23 cellular contexts compared by ENCODE assay signal in the genomic region with DNA sequence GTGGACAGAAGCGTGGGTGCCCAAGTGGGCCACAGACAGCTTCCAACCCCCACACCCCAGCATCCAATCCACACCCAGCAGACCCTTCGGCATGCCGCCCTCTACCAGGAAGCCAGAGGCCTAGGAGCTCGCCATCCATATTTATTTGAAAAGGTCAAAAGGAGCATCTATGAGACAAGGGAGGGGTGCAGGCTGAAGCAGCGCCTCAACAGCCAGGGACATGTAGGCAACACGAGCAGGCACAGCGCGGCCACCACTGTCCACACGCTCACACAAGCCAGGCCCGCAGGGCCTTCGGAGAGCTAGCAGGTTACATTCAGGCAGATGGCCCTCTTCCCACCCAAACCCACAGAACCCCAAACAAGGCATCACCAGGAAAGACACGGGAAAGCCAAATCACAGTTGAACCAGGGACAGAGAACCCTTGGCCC. TPM values are rescaled to one million over a fixed set of nuclear protein-coding genes. Genes with fewer than 3 reads are reported as not detected.
DNase-seq lines count a peak whose midpoint lies in the region; ATAC-seq, FAIRE-seq and TF ChIP-seq lines count a peak whose summit lies in the region.
"Had no signal": no experiment of that assay in that cellular context is flagged by ENCODE, and none has a peak within 500 bp of the region (broad histone marks: within the 10 kb centered on the region; RNA-seq: fewer than 3 reads in every experiment).

No MANE protein-coding gene starts in this region.

- in situ Hi-C loops in Panc1 (cut with HindIII; ENCODE audit: low pct_unique_long_range_greater_than_20kb, low sequenced_read_pairs), result no loop called here
- in situ Hi-C loops in gastrocnemius medialis (cut with MboI; ENCODE audit: low sequenced_read_pairs in 4 of 4), result loop anchor here (10.0 to 25.0 kb wide), 4 partner anchors 429 to 504 kb away; a partner anchor contains a TSS

- H3K27ac Mint-ChIP-seq in Caco-2 (ENCODE audit: unreplicated experiment), result peak overlapping the region; percentile 20
- H3K27ac Mint-ChIP-seq: T-cell had no signal

- no peaks in the 10 kb centered on the region for H3K27me3 ChIP-seq in Caco-2 (replicated peaks; ENCODE audit: control insufficient read depth, insufficient read depth, low read length)
- H3K27me3 ChIP-seq in Panc1 (ENCODE audit: control insufficient read depth, insufficient read depth, low read length), result no peaks in the 10 kb centered on the region
- H3K27me3 ChIP-seq in gastroesophageal sphincter, result no peaks in the 10 kb centered on the region
- no peaks in the 10 kb centered on the region for H3K27me3 ChIP-seq in gastrocnemius medialis
- H3K27me3 ChIP-seq: SJCRH30, thyroid gland had no signal

- no peaks in the 10 kb centered on the region for H3K27me3 Mint-ChIP-seq in Caco-2 (ENCODE audit: insufficient read depth, unreplicated experiment)
- H3K27me3 Mint-ChIP-seq: activated T-cell treated with anti-CD3 and anti-CD28 coated beads, Interleukin-2, amount 50 U/mL, for 24 hours; T-cell had no signal

- peaks cover 88% of the 10 kb centered on the region for H3K36me3 Mint-ChIP-seq in Caco-2 (ENCODE audit: insufficient read depth, unreplicated experiment)

- intact Hi-C loops in Caco-2 (cut with micrococcal nuclease; ENCODE audit: unreplicated experiment) (no loop called here), Panc1 (cut with micrococcal nuclease; ENCODE audit: unreplicated experiment) (loop anchor here (5.0 to 10.0 kb wide), 3 partner anchors 112 to 502 kb away; a partner anchor contains a TSS), gastrocnemius medialis (cut with DNase I; ENCODE audit: low total_unique reads) (no loop called here)

- no peak for TF ChIP-seq POLR2A in gastroesophageal sphincter (IDR thresholded peaks at IDR 0.05)
- TF ChIP-seq POLR2A in gastrocnemius medialis (IDR thresholded peaks at IDR 0.05), result no peak

- DNase-seq in Caco-2, result no peak
- no peak for DNase-seq in Panc1 (ENCODE audit: low read depth, low spot score)
- no peak for DNase-seq in gastrocnemius medialis
- no peak for DNase-seq in GM19239 (ENCODE audit: insufficient read length, low spot score)
- DNase-seq in HuH-7 (ENCODE audit: low spot score), result no peak
- DNase-seq: activated T-cell treated with anti-CD3 and anti-CD28 coated beads, Interleukin-2, amount 50 U/mL, for 24 hours; central memory CD4-positive, alpha-beta T cell; dermis blood vessel endothelial cell; glutamatergic neuron; HCEC 1CT; NCI-H1092; NCI-H187; NCI-H526 treated with DMSO at 0.1 percent for 48 hours; SJCRH30; stimulated activated CD4-positive, alpha-beta T cell treated with anti-CD3 and anti-CD28 coated beads, Interleukin-4, amount 100 ng/mL, for 1 hour; stimulated activated naive CD4-positive, alpha-beta T cell treated with Interleukin-2 at 50 U/mL for 16 hours; T-cell; thyroid gland had no signal

- H3K4me1 Mint-ChIP-seq in Caco-2 (ENCODE audit: low read depth, unreplicated experiment), result peaks cover 7% of the 10 kb centered on the region
- H3K4me1 Mint-ChIP-seq: T-cell had no signal

- TF ChIP-seq CTCF in Caco-2 (IDR thresholded peaks at IDR 0.05; ENCODE audit: insufficient read depth in 1 of 2, low read depth in 1 of 2, low read length in 1 of 2, severe bottlenecking in 1 of 2, unreplicated experiment in 1 of 2), result no peak
- TF ChIP-seq CTCF in Panc1 (IDR thresholded peaks at IDR 0.05), result no peak
- TF ChIP-seq CTCF in gastroesophageal sphincter (IDR thresholded peaks at IDR 0.05), result no peak
- TF ChIP-seq CTCF in gastrocnemius medialis (IDR thresholded peaks at IDR 0.05 in 4 of 5, conservative IDR thresholded peaks at IDR 0.05 in 1 of 5), result no peak

- H3K4me1 ChIP-seq in Caco-2, result no peaks in the 10 kb centered on the region
- H3K4me1 ChIP-seq in Panc1 (ENCODE audit: control insufficient read depth, insufficient read depth, low read length), result peaks cover 51% of the 10 kb centered on the region
- H3K4me1 ChIP-seq in gastroesophageal sphincter, result peaks cover 0 to 47% (median 15%) of the 10 kb centered on the region in 3 donors
- H3K4me1 ChIP-seq in gastrocnemius medialis, result peaks cover 15 to 25% of the 10 kb centered on the region in 2 donors
- H3K4me1 ChIP-seq: prostate gland, SJCRH30 had no signal

- BruUV-seq in Caco-2 (replicated peaks; lab: Mats Ljungman, UMichigan) (no TSS peak), Panc1 (replicated peaks; lab: Mats Ljungman, UMichigan) (no TSS peak)

- H3K36me3 ChIP-seq in Caco-2 (ENCODE audit: control insufficient read depth, insufficient read depth, low read length) (peaks cover 26% of the 10 kb centered on the region), Panc1 (ENCODE audit: control insufficient read depth, insufficient read depth, low read length) (peaks cover 49% of the 10 kb centered on the region), gastroesophageal sphincter (peaks cover 0 to 78% of the 10 kb centered on the region in 2 donors), gastrocnemius medialis (peaks cover 8 to 68% of the 10 kb centered on the region in 2 donors)

- FAIRE-seq in GM19239 (lab: Jason Lieb, UNC), result no peak
- FAIRE-seq: GM12878, RCC 7860 had no signal

- H3K4me3 Mint-ChIP-seq in Caco-2 (ENCODE audit: unreplicated experiment), result no peak overlapping the region
- H3K4me3 Mint-ChIP-seq: activated T-cell treated with anti-CD3 and anti-CD28 coated beads, Interleukin-2, amount 50 U/mL, for 24 hours; T-cell had no signal

- POLR2A ChIA-PET in Caco-2 (lab: Charles Lee) (no interaction called here), Panc1 (lab: Charles Lee) (no interaction called here)

- CTCF ChIA-PET in Caco-2 (lab: Charles Lee), result interaction anchor here (0.5 kb wide), 1 partner anchor 736 kb away, joined by 4 read pairs; no protein-coding TSS in a partner anchor
- CTCF ChIA-PET in Panc1 (lab: Charles Lee), result interaction anchor here (0.5 kb wide), 1 partner anchor 57 kb away, joined by 4 read pairs; no protein-coding TSS in a partner anchor

- H3K9me3 ChIP-seq in Caco-2 (no peaks in the 10 kb centered on the region), Panc1 (ENCODE audit: control insufficient read depth, insufficient read depth, low read depth, low read length) (no peaks in the 10 kb centered on the region), gastroesophageal sphincter (no peaks in the 10 kb centered on the region), gastrocnemius medialis (no peaks in the 10 kb centered on the region)
- H3K9me3 ChIP-seq: prostate gland, SJCRH30, thyroid gland had no signal

- no peak for TF ChIP-seq EP300 in gastroesophageal sphincter (IDR thresholded peaks at IDR 0.05)

- 54% methylated on average over 2 of the region's 12 CpGs; no CpG with 5 or more reads in 1 of the 2 donors for WGBS in gastroesophageal sphincter (ENCODE audit: low coverage in 1 of 2), 2 donors

- H3K27ac ChIP-seq in Panc1 (ENCODE audit: low read length) (peak overlapping the region; percentile 57), gastroesophageal sphincter (peak overlapping the region in 3 of 4 donors; percentile 31 to 58 (median 45)), gastrocnemius medialis (peak overlapping the region in 3 of 4 donors; percentile 61 to 69 (median 66))
- H3K27ac ChIP-seq: prostate gland, SJCRH30, thyroid gland had no signal

- H3K4me3 ChIP-seq in Caco-2 (ENCODE audit: low read depth, low read length), result no peak overlapping the region
- no peak overlapping the region for H3K4me3 ChIP-seq in Panc1 (ENCODE audit: low read depth in 2 of 2, low read length in 2 of 2)
- no peak overlapping the region for H3K4me3 ChIP-seq in gastroesophageal sphincter
- no peak overlapping the region for H3K4me3 ChIP-seq in gastrocnemius medialis
- H3K4me3 ChIP-seq: GM12878, prostate gland, SJCRH30, thyroid gland had no signal

- H3K9me3 Mint-ChIP-seq in Caco-2 (ENCODE audit: unreplicated experiment), result no peaks in the 10 kb centered on the region
- H3K9me3 Mint-ChIP-seq: activated T-cell treated with anti-CD3 and anti-CD28 coated beads, Interleukin-2, amount 50 U/mL, for 24 hours; T-cell had no signal

- ATAC-seq in Panc1 (no peak), gastroesophageal sphincter (no peak), gastrocnemius medialis (no peak), GM18870 (IDR thresholded peaks at IDR 0.05; ENCODE audit: unreplicated experiment) (no peak)
- ATAC-seq: GM12878, T-cell had no signal

RNA-seq across cellular contexts. Expression of a gene that starts 34.6 kb away (rescaled TPM):
- total RNA-seq in Caco-2 (2022) (1,227 and 1,316 TPM in 2 replicates), Panc1 (2021; ENCODE audit: unreplicated experiment) (3,649 TPM), gastroesophageal sphincter (100 to 1,000 TPM; 604 to 881 (median 718) TPM), gastrocnemius medialis (1,000 to 10,000 TPM in 3 of 4 donors, 100 to 1,000 TPM in 1; 833 to 1,730 (median 1,179) TPM)
- 4,189 TPM for polyA plus RNA-seq in Panc1 (2012; ENCODE audit: insufficient read length)

RNA-seq across cellular contexts. Expression of a gene that starts 43.1 kb away (rescaled TPM):
- total RNA-seq in Caco-2 (2022) (41.9 and 44.0 TPM in 2 replicates), Panc1 (2021; ENCODE audit: unreplicated experiment) (34.9 TPM), gastroesophageal sphincter (10 to 100 TPM; 34.7 to 83.6 (median 61.6) TPM), gastrocnemius medialis (10 to 100 TPM in 3 of 4 donors, 1 to 10 TPM in 1; 7.9 to 20.7 (median 16.9) TPM)
- polyA plus RNA-seq in Panc1 (2012; ENCODE audit: insufficient read length), result 45.4 TPM
